Comparison of ENCODE assay signal across 14 cellular contexts in the genomic region with DNA sequence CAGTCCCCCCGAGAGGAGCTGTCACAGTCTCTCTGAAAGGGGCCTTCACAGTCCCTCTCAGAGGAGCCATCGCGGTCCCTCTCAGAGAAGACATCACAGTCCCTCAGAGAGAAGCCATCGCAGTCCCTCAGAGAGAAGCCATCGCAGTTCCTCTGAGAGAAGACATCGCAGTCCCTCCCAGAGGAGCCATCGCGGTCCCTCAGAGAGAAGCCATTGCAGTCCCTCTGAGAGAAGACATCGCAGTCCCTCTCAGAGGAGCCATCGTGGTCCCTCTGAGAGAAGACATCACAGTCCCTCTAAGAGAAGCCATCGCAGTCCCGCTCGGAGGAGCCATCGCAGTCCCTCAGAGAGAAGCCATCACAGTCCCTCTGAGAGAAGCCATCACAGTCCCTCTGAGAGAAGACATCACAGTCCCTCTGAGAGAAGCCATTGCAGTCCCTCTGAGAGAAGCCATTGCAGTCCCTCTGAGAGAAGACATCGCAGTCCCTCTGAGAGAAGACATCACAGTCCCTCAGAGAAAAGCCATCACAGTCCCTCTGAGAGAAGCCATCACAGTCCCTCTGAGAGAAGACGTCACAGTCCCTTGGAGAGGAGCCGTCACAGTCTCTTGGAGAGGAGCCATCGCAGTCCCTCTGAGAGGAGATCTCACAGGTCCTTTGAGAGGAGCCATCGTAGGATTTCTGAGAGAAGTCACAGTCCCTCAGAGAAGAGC. TPM values are rescaled to one million over a fixed set of nuclear protein-coding genes. Genes with fewer than 3 reads are reported as not detected.
A peak's percentile ranks its signal among the peaks of the same experiment; 100 is the strongest.
DNase-seq lines count a peak whose midpoint lies in the region; FAIRE-seq and TF ChIP-seq lines count a peak whose summit lies in the region.
"Had no signal": no experiment of that assay in that cellular context is flagged by ENCODE, and none has a peak within 500 bp of the region (broad histone marks: within the 10 kb centered on the region; RNA-seq: fewer than 3 reads in every experiment).

No MANE protein-coding gene starts in this region.

- FAIRE-seq in astrocyte (lab: Jason Lieb, UNC): no peak
- FAIRE-seq: A204.1, keratinocyte had no signal

- H3K4me1 ChIP-seq in HEK293 (ENCODE audit: control insufficient read depth, insufficient read depth, low read length) (peaks cover 8% of the 10 kb centered on the region), astrocyte (ENCODE audit: insufficient read depth, low read length) (peaks cover 15% of the 10 kb centered on the region), neuron (ENCODE audit: insufficient read depth, low read length) (peaks cover 12% of the 10 kb centered on the region)

- H3K4me3 Mint-ChIP-seq in T-helper 2 cell treated with Interferon-gamma antibody and Interleukin-4, amounts not matched to agents 5 μg/mL and 100 μg/mL, for 36 hours: peak overlapping the region; percentile 37
- H3K4me3 Mint-ChIP-seq in astrocyte (ENCODE audit: unreplicated experiment): no peak overlapping the region

- H3K27ac ChIP-seq in HEK293 (ENCODE audit: extremely low read depth, low read depth, low read length): no peak overlapping the region
- no peak overlapping the region for H3K27ac ChIP-seq in astrocyte (ENCODE audit: low read depth, low read length)

- POLR2A ChIA-PET in HEK293 (lab: Yijun Ruan, JAX): no interaction called here

- H3K4me2 ChIP-seq in astrocyte (ENCODE audit: low read length): no peak overlapping the region

- H3K27me3 ChIP-seq in astrocyte (ENCODE audit: insufficient read depth, low read length): no peaks in the 10 kb centered on the region
- H3K27me3 ChIP-seq in neuron (ENCODE audit: insufficient read depth, low read length): no peaks in the 10 kb centered on the region
- H3K27me3 ChIP-seq: Peyer's patch had no signal

- peaks cover 30% of the 10 kb centered on the region for H3K4me1 Mint-ChIP-seq in T-helper 2 cell treated with Interferon-gamma antibody and Interleukin-4, amounts not matched to agents 5 μg/mL and 100 μg/mL, for 36 hours (ENCODE audit: low read depth)
- peaks cover 12% of the 10 kb centered on the region for H3K4me1 Mint-ChIP-seq in astrocyte (ENCODE audit: low read depth, unreplicated experiment)

- H3K9me3 Mint-ChIP-seq in T-helper 2 cell treated with Interferon-gamma antibody and Interleukin-4, amounts not matched to agents 5 μg/mL and 100 μg/mL, for 36 hours: no peaks in the 10 kb centered on the region
- peaks cover 40% of the 10 kb centered on the region for H3K9me3 Mint-ChIP-seq in astrocyte (ENCODE audit: unreplicated experiment)

- no peak overlapping the region for H3K27ac Mint-ChIP-seq in T-helper 2 cell treated with Interferon-gamma antibody and Interleukin-4, amounts not matched to agents 5 μg/mL and 100 μg/mL, for 36 hours
- peak overlapping the region; percentile 6 for H3K27ac Mint-ChIP-seq in astrocyte (ENCODE audit: unreplicated experiment)

- H3K36me3 Mint-ChIP-seq in T-helper 2 cell treated with Interferon-gamma antibody and Interleukin-4, amounts not matched to agents 5 μg/mL and 100 μg/mL, for 36 hours (ENCODE audit: low read depth): peaks cover 24% of the 10 kb centered on the region
- H3K36me3 Mint-ChIP-seq in astrocyte (ENCODE audit: low read depth, unreplicated experiment): peaks cover 15% of the 10 kb centered on the region

- H3K36me3 ChIP-seq in HEK293 (ENCODE audit: control insufficient read depth in 2 of 2, insufficient read depth in 1 of 2, low read length in 2 of 2) (no peaks in the 10 kb centered on the region), astrocyte (ENCODE audit: insufficient read depth, low read length) (no peaks in the 10 kb centered on the region), neuron (ENCODE audit: insufficient read depth, low read length) (no peaks in the 10 kb centered on the region)
- H3K36me3 ChIP-seq: Peyer's patch had no signal

- CTCF ChIA-PET in HEK293 (lab: Yijun Ruan, JAX): no interaction called here

- peaks cover 22% of the 10 kb centered on the region for H4K20me1 ChIP-seq in astrocyte (ENCODE audit: insufficient read depth, low read length)

- H3K9ac ChIP-seq in astrocyte (ENCODE audit: low read length): no peak overlapping the region

- H3K4me3 ChIP-seq in HEK293 (ENCODE audit: low read depth, low read length) (no peak overlapping the region), astrocyte (ENCODE audit: insufficient read depth, low read depth, low read length) (no peak overlapping the region), neuron (ENCODE audit: low read length) (no peak overlapping the region)

- H3K79me2 ChIP-seq in astrocyte (ENCODE audit: insufficient read depth, low read length): peaks cover 37% of the 10 kb centered on the region

- peak; percentile 9 for DNase-seq in T-helper 2 cell treated with Interferon-gamma antibody and Interleukin-4, amounts not matched to agents 5 μg/mL and 100 μg/mL, for 36 hours (ENCODE audit: low spot score)
- no peak for DNase-seq in T-helper 2 cell
- no peak for DNase-seq in astrocyte (ENCODE audit: low read depth)
- no peak for DNase-seq in NCI-H69 (lab: John Stamatoyannopoulos, UW)
- DNase-seq in NCI-H1694 treated with DMSO at 0.1 percent for 48 hours (lab: John Stamatoyannopoulos, UW): no peak
- no peak for DNase-seq in NCI-H524 treated with DMSO at 0.1 percent for 48 hours (lab: John Stamatoyannopoulos, UW)
- DNase-seq: activated CD8-positive, alpha-beta memory T cell treated with anti-CD3 and anti-CD28 coated beads, Interleukin-2, amount 50 U/mL, for 4 hours; NCI-H446 treated with DMSO at 0.1 percent for 48 hours; T1000 had no signal

- no peak for TF ChIP-seq CTCF in HEK293 (tag by site-specific recombination; IDR thresholded peaks at IDR 0.05)
- no peak for TF ChIP-seq CTCF in astrocyte (IDR thresholded peaks at IDR 0.05; ENCODE audit: insufficient read depth, low read depth, low read length)

- H2AFZ ChIP-seq in astrocyte (ENCODE audit: low read depth, low read length): no peak overlapping the region
- H2AFZ ChIP-seq in neuron (ENCODE audit: low read depth, low read length): peak overlapping the region; percentile 84

- H3K9me3 ChIP-seq in HEK293 (ENCODE audit: control insufficient read depth, insufficient read depth, low read depth, low read length) (no peaks in the 10 kb centered on the region), astrocyte (ENCODE audit: insufficient read depth, low read depth, low read length) (peaks cover 3% of the 10 kb centered on the region), neuron (ENCODE audit: low read length) (peaks cover 17% of the 10 kb centered on the region)

- H3K27me3 Mint-ChIP-seq in T-helper 2 cell treated with Interferon-gamma antibody and Interleukin-4, amounts not matched to agents 5 μg/mL and 100 μg/mL, for 36 hours (ENCODE audit: low read depth): peaks cover 8% of the 10 kb centered on the region
- H3K27me3 Mint-ChIP-seq in astrocyte (ENCODE audit: low read depth, unreplicated experiment): peaks cover 8% of the 10 kb centered on the region

TF ChIP-seq in HEK293, 187 proteins besides CTCF, POLR2A, EP300 and RAD21:
- TF ChIP-seq HOXD13 (CRISPR knock-in tag; IDR thresholded peaks at IDR 0.05; ENCODE audit: borderline replicate concordance) (no peak), YY2 (tag by site-specific recombination; IDR thresholded peaks at IDR 0.05) (0 out of 2 replicates have a peak, but pooled peaks have one; percentile 28)

RNA-seq across cellular contexts. Expression of a gene that starts 1.3 kb away (rescaled TPM):
- 27.5 and 32.5 TPM in 2 replicates for total RNA-seq in astrocyte

RNA-seq across cellular contexts. Expression of a gene that starts 47.2 kb away (rescaled TPM):
- 1.2 and 1.6 TPM in 2 replicates for total RNA-seq in astrocyte

RNA-seq across cellular contexts. Expression of a gene that starts 47.3 kb away (rescaled TPM):
- 54.4 and 63.9 TPM in 2 replicates for total RNA-seq in astrocyte
